8 cellular contexts compared by ENCODE assay signal in genomic region chr10:34814228-34815173, GRCh38. TPM values are rescaled to one million over a fixed set of nuclear protein-coding genes. Genes with fewer than 3 reads are reported as not detected.
A peak's percentile ranks its signal among the peaks of the same experiment; 100 is the strongest.
DNase-seq lines count a peak whose midpoint lies in the region; ATAC-seq lines count a peak whose summit lies in the region.

No MANE protein-coding gene starts in this region.

- H3K27me3 Mint-ChIP-seq in T-cell, result peaks cover 35 to 68% of the 10 kb centered on the region in 2 donors
- H3K27me3 Mint-ChIP-seq in natural killer cell treated with Interleukin-12 subunit alpha and Interleukin-12 subunit beta and Interleukin-15 and Interleukin-18, amount 100 ng/mL, for 72 hours, result peaks cover 52 to 61% of the 10 kb centered on the region in 2 donors

- no peaks in the 10 kb centered on the region for H3K9me3 Mint-ChIP-seq in T-cell
- no peaks in the 10 kb centered on the region for H3K9me3 Mint-ChIP-seq in natural killer cell treated with Interleukin-12 subunit alpha and Interleukin-12 subunit beta and Interleukin-15 and Interleukin-18, amount 100 ng/mL, for 72 hours

- peaks cover 12 to 17% (median 16%) of the 10 kb centered on the region in 3 donors for H3K4me1 Mint-ChIP-seq in T-cell
- peaks cover 0 to 4% of the 10 kb centered on the region in 2 donors for H3K4me1 Mint-ChIP-seq in natural killer cell treated with Interleukin-12 subunit alpha and Interleukin-12 subunit beta and Interleukin-15 and Interleukin-18, amount 100 ng/mL, for 72 hours (ENCODE audit: low read depth in 2 of 2)

- ATAC-seq in HG02763 (IDR thresholded peaks at IDR 0.05; ENCODE audit: unreplicated experiment) (peak; percentile 29), T-cell (replicated peaks in 1 of 4) (peak in 1 of 4 experiments; percentile 29), GM18867 (IDR thresholded peaks at IDR 0.05; ENCODE audit: unreplicated experiment) (no peak)
- ATAC-seq in natural killer cell treated with Interleukin-12 subunit alpha and Interleukin-12 subunit beta and Interleukin-15 and Interleukin-18, amount 100 ng/mL, for 72 hours, result peak; percentile 37 to 43

- H3K27ac Mint-ChIP-seq in T-cell, result no peak overlapping the region
- no peak overlapping the region for H3K27ac Mint-ChIP-seq in natural killer cell treated with Interleukin-12 subunit alpha and Interleukin-12 subunit beta and Interleukin-15 and Interleukin-18, amount 100 ng/mL, for 72 hours

- POLR2A ChIA-PET in T-cell (lab: Charles Lee), result no interaction called here

- CTCF ChIA-PET in T-cell (lab: Charles Lee), result no interaction called here

- DNase-seq in DMS53 (lab: John Stamatoyannopoulos, UW), result peak; percentile 68
- DNase-seq in DMS53 treated with DMSO at 0.1 percent for 48 hours (lab: John Stamatoyannopoulos, UW; ENCODE audit: unreplicated experiment), result no peak
- DNase-seq in T-cell, result no peak
- DNase-seq in fibroblast of gingiva (ENCODE audit: low read depth), result peak; percentile 20
- DNase-seq in natural killer cell treated with Interleukin-12 subunit alpha and Interleukin-12 subunit beta and Interleukin-15 and Interleukin-18, amount 100 ng/mL, for 72 hours (ENCODE audit: low spot score), result no peak
- DNase-seq in NOMO-1 (lab: John Stamatoyannopoulos, UW; ENCODE audit: unreplicated experiment in 2 of 2), result no peak

- H3K36me3 Mint-ChIP-seq in T-cell, result no peaks in the 10 kb centered on the region
- no peaks in the 10 kb centered on the region for H3K36me3 Mint-ChIP-seq in natural killer cell treated with Interleukin-12 subunit alpha and Interleukin-12 subunit beta and Interleukin-15 and Interleukin-18, amount 100 ng/mL, for 72 hours

- peak overlapping the region; percentile 37 to 65 (median 56) for H3K4me3 Mint-ChIP-seq in T-cell
- H3K4me3 Mint-ChIP-seq in natural killer cell treated with Interleukin-12 subunit alpha and Interleukin-12 subunit beta and Interleukin-15 and Interleukin-18, amount 100 ng/mL, for 72 hours, result no peak overlapping the region

RNA-seq across cellular contexts. Expression of gene PARD3, which starts 0.6 kb away (rescaled TPM):
- total RNA-seq in T-cell, result under 1 TPM; 0.36 to 0.92 (median 0.65) TPM
- under 1 TPM in 1 of 2 donors, not detected in 1; 0.56 TPM for total RNA-seq in natural killer cell treated with Interleukin-12 subunit alpha and Interleukin-12 subunit beta and Interleukin-15 and Interleukin-18, amount 100 ng/mL, for 72 hours

Comparison
In these comparisons a context has a peak if more than half of its experiments do, and no peak if none do; other contexts are left out.
1. DNase-seq: peak in DMS53 (single experiment) and fibroblast of gingiva (single experiment); none in DMS53 treated with DMSO at 0.1 percent for 48 hours (single experiment), T-cell (0 of 34), natural killer cell treated with Interleukin-12 subunit alpha and Interleukin-12 subunit beta and Interleukin-15 and Interleukin-18, amount 100 ng/mL, for 72 hours (single experiment) and NOMO-1 (0 of 2).